7 cellular contexts compared by ENCODE assay signal in genomic region chr2:9655441-9656269, GRCh38. TPM values are rescaled to one million over a fixed set of nuclear protein-coding genes. Genes with fewer than 3 reads are reported as not detected.
DNase-seq lines count a peak whose midpoint lies in the region; ATAC-seq and TF ChIP-seq lines count a peak whose summit lies in the region.

No MANE protein-coding gene starts in this region.

- intact Hi-C loops in spleen (cut with DNase I; ENCODE audit: low total_unique reads) (no loop called here), dorsolateral prefrontal cortex (cut with DNase I) (no loop called here)

- no peak overlapping the region for H3K4me3 ChIP-seq in epithelial cell of esophagus (ENCODE audit: low read length)
- no peak overlapping the region for H3K4me3 ChIP-seq in spleen
- no peak overlapping the region for H3K4me3 ChIP-seq in dorsolateral prefrontal cortex

- H3K27ac ChIP-seq in RWPE1, result peak overlapping the region; percentile 42
- H3K27ac ChIP-seq in spleen, result no peak overlapping the region
- peak overlapping the region in 12 of 59 donors; percentile 6 to 88 (median 62) for H3K27ac ChIP-seq in dorsolateral prefrontal cortex

- CTCF ChIA-PET in RWPE1 (lab: Yijun Ruan, JAX), result no interaction called here

- DNase-seq in RWPE1 (ENCODE audit: low spot score) (no peak), epithelial cell of esophagus (ENCODE audit: low read depth) (peak; percentile 88), spleen (no peak), dorsolateral prefrontal cortex (no peak)
- peak; percentile 30 for DNase-seq in stimulated activated CD8-positive, alpha-beta memory T cell treated with anti-CD3 and anti-CD28 coated beads, Interleukin-7, amount 100 ng/mL, for 24 hours (ENCODE audit: low read depth)

- no peaks in the 10 kb centered on the region for H3K9me3 ChIP-seq in spleen

- no peak for TF ChIP-seq POLR2A in spleen (IDR thresholded peaks at IDR 0.05)

- POLR2A ChIA-PET in RWPE1 (lab: Yijun Ruan, JAX; ENCODE audit: low non-redundant PET), result no interaction called here

- TF ChIP-seq CTCF in RWPE1 (conservative IDR thresholded peaks at IDR 0.05; ENCODE audit: low read depth) (no peak), epithelial cell of esophagus (IDR thresholded peaks at IDR 0.05; ENCODE audit: insufficient read depth, low read depth, low read length, missing control alignments) (no peak), spleen (IDR thresholded peaks at IDR 0.05 in 8 of 11, conservative IDR thresholded peaks at IDR 0.05 in 3 of 11) (no peak), dorsolateral prefrontal cortex (IDR thresholded peaks at IDR 0.05 in 54 of 56, conservative IDR thresholded peaks at IDR 0.05 in 2 of 56; ENCODE audit: low read depth in 1 of 56, partially characterized antibody in 56 of 56) (no peak)

- 68 to 81% (median 73%) methylated on average over 13 of the region's 13 CpGs for WGBS in spleen, 5 donors

- H3K27me3 ChIP-seq in spleen (replicated peaks in 1 of 7) (no peaks in the 10 kb centered on the region), dorsolateral prefrontal cortex (no peaks in the 10 kb centered on the region)

- no peaks in the 10 kb centered on the region for H3K36me3 ChIP-seq in spleen

- H3K4me1 ChIP-seq in spleen, result peaks cover 0 to 27% (median 10%) of the 10 kb centered on the region in 6 donors

- ATAC-seq in GM21529 (IDR thresholded peaks at IDR 0.05; ENCODE audit: unreplicated experiment), result peak; percentile 33
- ATAC-seq in HG02981 (IDR thresholded peaks at IDR 0.05; ENCODE audit: unreplicated experiment), result no peak

RNA-seq across cellular contexts. Expression of gene YWHAQ, which starts 24.9 kb away (rescaled TPM):
- total RNA-seq in spleen (100 to 1,000 TPM; 118 to 162 (median 136) TPM), dorsolateral prefrontal cortex (100 to 1,000 TPM; 223 to 572 (median 337) TPM)
- 100 to 1,000 TPM in 2 of 3 donors, 10 to 100 TPM in 1; 69.0 to 129 (median 124) TPM for polyA plus RNA-seq in spleen

Comparison
In these comparisons a context has a peak if more than half of its experiments do, and no peak if none do; other contexts are left out.
1. DNase-seq: peak in epithelial cell of esophagus (single experiment) and stimulated activated CD8-positive, alpha-beta memory T cell treated with anti-CD3 and anti-CD28 coated beads, Interleukin-7, amount 100 ng/mL, for 24 hours (single experiment); none in RWPE1 (single experiment), spleen (single experiment) and dorsolateral prefrontal cortex (0 of 10).